ENCODE assay signal across 8 cellular contexts in the genomic region with DNA sequence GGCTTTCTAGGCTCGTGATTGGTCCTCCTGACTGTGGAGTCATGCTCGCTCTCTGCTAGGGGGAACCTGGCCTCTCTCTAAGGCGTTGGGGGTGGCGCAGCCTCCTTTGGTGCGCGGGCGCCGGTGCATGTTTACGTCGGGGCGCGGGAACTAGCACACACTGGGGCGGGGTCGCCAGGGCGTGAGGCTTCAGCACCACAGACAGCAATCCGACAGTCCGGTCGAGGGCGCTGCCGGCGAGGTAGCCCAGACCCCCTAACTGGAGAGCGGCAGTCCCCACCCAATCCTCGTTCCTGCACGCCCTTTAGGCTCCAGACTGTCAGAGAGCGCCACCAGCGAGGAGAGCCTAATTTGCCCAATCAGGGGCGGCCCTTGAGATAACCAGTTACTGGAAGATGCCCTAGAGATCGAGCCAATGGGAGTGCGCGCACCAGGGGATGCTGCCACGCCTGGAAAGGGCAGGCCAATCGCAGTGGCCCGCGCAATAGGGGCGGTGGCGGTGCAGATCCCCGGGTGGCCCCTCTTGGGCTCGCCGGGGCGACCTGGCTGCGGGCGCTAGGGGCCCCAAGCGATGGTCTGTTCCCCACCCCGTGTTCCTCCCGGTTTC. TPM values are rescaled to one million over a fixed set of nuclear protein-coding genes. Genes with fewer than 3 reads are reported as not detected.
DNase-seq lines count a peak whose midpoint lies in the region; ATAC-seq and TF ChIP-seq lines count a peak whose summit lies in the region.

No MANE protein-coding gene starts in this region.

- ATAC-seq in CD8-positive, alpha-beta T cell: peak; percentile 68
- ATAC-seq in GM21360 (IDR thresholded peaks at IDR 0.05; ENCODE audit: unreplicated experiment): peak; percentile 80

- peaks cover 36% of the 10 kb centered on the region for H3K79me2 ChIP-seq in neural cell (replicated peaks; ENCODE audit: insufficient read depth, low read length)

- H3K9me2 ChIP-seq in neural cell (ENCODE audit: insufficient read depth, low read length): no peaks in the 10 kb centered on the region

- TF ChIP-seq CTCF in CD8-positive, alpha-beta T cell (IDR thresholded peaks at IDR 0.05): no peak
- TF ChIP-seq CTCF in neural cell (IDR thresholded peaks at IDR 0.05; ENCODE audit: poor library complexity, severe bottlenecking): peak; percentile 12

- TF ChIP-seq EP300 in neural cell (conservative IDR thresholded peaks at IDR 0.05; ENCODE audit: poor library complexity, severe bottlenecking): no peak

- H3F3A ChIP-seq in neural cell (ENCODE audit: insufficient read depth, low read length, poor library complexity, severe bottlenecking): no peaks in the 10 kb centered on the region

- H3K9ac ChIP-seq in HUES6 (ENCODE audit: low read length): no peak overlapping the region
- H3K9ac ChIP-seq in neural cell (ENCODE audit: low read length): peak overlapping the region; percentile 72

- H3K36me3 Mint-ChIP-seq in CD8-positive, alpha-beta T cell: peaks cover 9% of the 10 kb centered on the region

- DNase-seq in CD8-positive, alpha-beta T cell: peak; percentile 20 to 69 (median 43)
- DNase-seq in OCI-M2 (lab: John Stamatoyannopoulos, UW; ENCODE audit: unreplicated experiment): peak; percentile 100
- DNase-seq in activated T-cell treated with anti-CD3 and anti-CD28 coated beads, Interleukin-2, amount 50 U/mL, for 1 hour: peak; percentile 63
- DNase-seq in fibroblast of peridontal ligament (ENCODE audit: extremely low read depth): peak; percentile 69
- peak; percentile 64 for DNase-seq in stromal cell of bone marrow (ENCODE audit: low read depth)

- H3K27me3 Mint-ChIP-seq in CD8-positive, alpha-beta T cell (ENCODE audit: low read depth): peaks cover 28% of the 10 kb centered on the region

- H3K27ac Mint-ChIP-seq in CD8-positive, alpha-beta T cell: no peak overlapping the region

- no peaks in the 10 kb centered on the region for H3K9me3 ChIP-seq in CD8-positive, alpha-beta T cell (ENCODE audit: low read length)
- H3K9me3 ChIP-seq in HUES6 (ENCODE audit: control insufficient read depth, insufficient read depth, low read depth, low read length) (no peaks in the 10 kb centered on the region), neural cell (ENCODE audit: low read length) (no peaks in the 10 kb centered on the region)

- H3K4me2 ChIP-seq in neural cell (ENCODE audit: low read length): peak overlapping the region; percentile 35

- no peak for TF ChIP-seq RAD21 in neural cell (conservative IDR thresholded peaks at IDR 0.05)

- intact Hi-C loops in CD8-positive, alpha-beta T cell (cut with DNase I, micrococcal nuclease): loop anchor here (1.0 to 10.0 kb wide), 7 partner anchors 23 to 357 kb away; a partner anchor contains a TSS

- CTCF ChIA-PET in CD8-positive, alpha-beta T cell (lab: Charles Lee): interaction anchor here (0.6 to 2.5 kb wide), 31 partner anchors 9 to 393 kb away, joined by 3 to 24 read pairs (median 4); a partner anchor contains a TSS

- H4K20me1 ChIP-seq in neural cell (ENCODE audit: insufficient read depth): no peaks in the 10 kb centered on the region

- peaks cover 22% of the 10 kb centered on the region for H3K4me1 Mint-ChIP-seq in CD8-positive, alpha-beta T cell (ENCODE audit: low read depth)

- peaks cover 22% of the 10 kb centered on the region for H3K4me1 ChIP-seq in CD8-positive, alpha-beta T cell (ENCODE audit: insufficient read depth, low read length)
- H3K4me1 ChIP-seq in HUES6 (ENCODE audit: control insufficient read depth, insufficient read depth, low read length): peaks cover 4% of the 10 kb centered on the region; the same call in 1 of the 2 replicates

- H3K27me3 ChIP-seq in CD8-positive, alpha-beta T cell (ENCODE audit: insufficient read depth, low read length): peaks cover 18% of the 10 kb centered on the region
- H3K27me3 ChIP-seq in HUES6 (ENCODE audit: control insufficient read depth, insufficient read depth, low read length) (peaks cover 46% of the 10 kb centered on the region), neural cell (ENCODE audit: insufficient read depth, low read depth, low read length) (no peaks in the 10 kb centered on the region)

- H2AFZ ChIP-seq in neural cell (ENCODE audit: low read depth, low read length): peak overlapping the region; percentile 40

- H3K4me3 Mint-ChIP-seq in CD8-positive, alpha-beta T cell: peak overlapping the region; percentile 53

- no peaks in the 10 kb centered on the region for H3K36me3 ChIP-seq in CD8-positive, alpha-beta T cell (ENCODE audit: insufficient read depth, low read length)
- H3K36me3 ChIP-seq in HUES6 (ENCODE audit: control insufficient read depth, insufficient read depth, low read length) (no peaks in the 10 kb centered on the region), neural cell (ENCODE audit: insufficient read depth, low read length) (no peaks in the 10 kb centered on the region)

- H3K4me3 ChIP-seq in CD8-positive, alpha-beta T cell (ENCODE audit: low read depth, low read length): peak overlapping the region; percentile 27
- H3K4me3 ChIP-seq in HUES6 (ENCODE audit: low read depth, low read length): peak overlapping the region; percentile 47
- peak overlapping the region; percentile 93 for H3K4me3 ChIP-seq in neural cell (ENCODE audit: low read length)

- H3K27ac ChIP-seq in CD8-positive, alpha-beta T cell (ENCODE audit: low read depth, low read length): no peak overlapping the region
- no peak overlapping the region for H3K27ac ChIP-seq in HUES6 (ENCODE audit: low read depth, low read length)
- H3K27ac ChIP-seq in neural cell (ENCODE audit: low read length): peak overlapping the region; percentile 73

- H3K9me3 Mint-ChIP-seq in CD8-positive, alpha-beta T cell: no peaks in the 10 kb centered on the region

- POLR2A ChIA-PET in CD8-positive, alpha-beta T cell (lab: Charles Lee): interaction anchor here (0.7 to 1.2 kb wide), 5 partner anchors 46 to 446 kb away, joined by 3 to 11 read pairs (median 4); a partner anchor contains a TSS

TF ChIP-seq in neural cell, 6 proteins besides CTCF, POLR2A, EP300 and RAD21:
- no peak for TF ChIP-seq SMC3 (conservative IDR thresholded peaks at IDR 0.05; ENCODE audit: poor library complexity)
- no peak for TF ChIP-seq EZH2 (IDR thresholded peaks at IDR 0.05; ENCODE audit: borderline replicate concordance, insufficient read depth, low read length, poor library complexity, severe bottlenecking)
- TF ChIP-seq MXI1 (conservative IDR thresholded peaks at IDR 0.05; ENCODE audit: poor library complexity, severe bottlenecking): no peak
- no peak for TF ChIP-seq TAF1 (IDR thresholded peaks at IDR 0.05; ENCODE audit: low read depth)
- TF ChIP-seq, protein P1, sequence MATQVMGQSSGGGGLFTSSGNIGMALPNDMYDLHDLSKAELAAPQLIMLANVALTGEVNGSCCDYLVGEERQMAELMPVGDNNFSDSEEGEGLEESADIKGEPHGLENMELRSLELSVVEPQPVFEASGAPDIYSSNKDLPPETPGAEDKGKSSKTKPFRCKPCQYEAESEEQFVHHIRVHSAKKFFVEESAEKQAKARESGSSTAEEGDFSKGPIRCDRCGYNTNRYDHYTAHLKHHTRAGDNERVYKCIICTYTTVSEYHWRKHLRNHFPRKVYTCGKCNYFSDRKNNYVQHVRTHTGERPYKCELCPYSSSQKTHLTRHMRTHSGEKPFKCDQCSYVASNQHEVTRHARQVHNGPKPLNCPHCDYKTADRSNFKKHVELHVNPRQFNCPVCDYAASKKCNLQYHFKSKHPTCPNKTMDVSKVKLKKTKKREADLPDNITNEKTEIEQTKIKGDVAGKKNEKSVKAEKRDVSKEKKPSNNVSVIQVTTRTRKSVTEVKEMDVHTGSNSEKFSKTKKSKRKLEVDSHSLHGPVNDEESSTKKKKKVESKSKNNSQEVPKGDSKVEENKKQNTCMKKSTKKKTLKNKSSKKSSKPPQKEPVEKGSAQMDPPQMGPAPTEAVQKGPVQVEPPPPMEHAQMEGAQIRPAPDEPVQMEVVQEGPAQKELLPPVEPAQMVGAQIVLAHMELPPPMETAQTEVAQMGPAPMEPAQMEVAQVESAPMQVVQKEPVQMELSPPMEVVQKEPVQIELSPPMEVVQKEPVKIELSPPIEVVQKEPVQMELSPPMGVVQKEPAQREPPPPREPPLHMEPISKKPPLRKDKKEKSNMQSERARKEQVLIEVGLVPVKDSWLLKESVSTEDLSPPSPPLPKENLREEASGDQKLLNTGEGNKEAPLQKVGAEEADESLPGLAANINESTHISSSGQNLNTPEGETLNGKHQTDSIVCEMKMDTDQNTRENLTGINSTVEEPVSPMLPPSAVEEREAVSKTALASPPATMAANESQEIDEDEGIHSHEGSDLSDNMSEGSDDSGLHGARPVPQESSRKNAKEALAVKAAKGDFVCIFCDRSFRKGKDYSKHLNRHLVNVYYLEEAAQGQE (IDR thresholded peaks at IDR 0.05; ENCODE audit: borderline replicate concordance): peak; percentile 16
- TF ChIP-seq POLR2AphosphoS5 (IDR thresholded peaks at IDR 0.05): peak; percentile 60

RNA-seq across cellular contexts. Expression of a gene that starts 1.0 kb away (rescaled TPM):
- under 1 TPM in 1 of 2 experiments, not detected in 1; 0.08 TPM for total RNA-seq in CD8-positive, alpha-beta T cell
- polyA plus RNA-seq in neural cell: 38.7 and 68.9 TPM in 2 replicates
- polyA minus RNA-seq in neural cell: 127 and 161 TPM in 2 replicates

RNA-seq across cellular contexts. Expression of a gene that starts 23.8 kb away (rescaled TPM):
- 1 to 10 TPM; 9.7 to 10.0 TPM for total RNA-seq in CD8-positive, alpha-beta T cell
- polyA plus RNA-seq in neural cell: 16.5 and 24.6 TPM in 2 replicates
- 21.1 and 29.2 TPM in 2 replicates for polyA minus RNA-seq in neural cell

RNA-seq across cellular contexts. Expression of a gene that starts 46.4 kb away (rescaled TPM):
- 100 to 1,000 TPM; 253 to 255 TPM for total RNA-seq in CD8-positive, alpha-beta T cell
- 29.6 and 70.2 TPM in 2 replicates for polyA plus RNA-seq in neural cell
- polyA minus RNA-seq in neural cell: 50.6 and 51.6 TPM in 2 replicates

RNA-seq across cellular contexts. Expression of a gene that starts 47.0 kb away (rescaled TPM):
- not detected for total RNA-seq in CD8-positive, alpha-beta T cell
- 3.4 and 5.4 TPM in 2 replicates for polyA plus RNA-seq in neural cell
- 1.6 and 1.7 TPM in 2 replicates for polyA minus RNA-seq in neural cell

RNA-seq across cellular contexts. Expression of a gene that starts 47.1 kb away (rescaled TPM):
- total RNA-seq in CD8-positive, alpha-beta T cell: 10 to 100 TPM; 31.1 to 32.4 TPM
- polyA plus RNA-seq in neural cell: 98.3 and 99.0 TPM in 2 replicates
- 45.6 and 54.3 TPM in 2 replicates for polyA minus RNA-seq in neural cell

Comparison
In these comparisons a context has a peak if more than half of its experiments do, and no peak if none do; other contexts are left out.
1. DNase-seq: peak in every context shown above with its lines; median percentile 100 in OCI-M2; 69 in fibroblast of peridontal ligament; 64 in stromal cell of bone marrow; 63 in activated T-cell treated with anti-CD3 and anti-CD28 coated beads, Interleukin-2, amount 50 U/mL, for 1 hour; 43 in CD8-positive, alpha-beta T cell.
2. H3K4me3 ChIP-seq: peak in every context shown above with its lines; median percentile 93 in neural cell; 47 in HUES6; 27 in CD8-positive, alpha-beta T cell.